ENCODE assay signal across 8 cellular contexts in genomic region chr20:3786126-3786484, GRCh38. TPM values are rescaled to one million over a fixed set of nuclear protein-coding genes. Genes with fewer than 3 reads are reported as not detected.
A peak's percentile ranks its signal among the peaks of the same experiment; 100 is the strongest.
DNase-seq lines count a peak whose midpoint lies in the region; ATAC-seq and TF ChIP-seq lines count a peak whose summit lies in the region.

No MANE protein-coding gene starts in this region.

- no peaks in the 10 kb centered on the region for H3K9me3 ChIP-seq in effector memory CD4-positive, alpha-beta T cell (ENCODE audit: control insufficient read depth, low read length)
- H3K9me3 ChIP-seq in mononuclear cell (ENCODE audit: low read depth, low read length): no peaks in the 10 kb centered on the region
- H3K9me3 ChIP-seq in upper lobe of left lung: no peaks in the 10 kb centered on the region

- no peak for TF ChIP-seq POLR2A in upper lobe of left lung (IDR thresholded peaks at IDR 0.05)

- WGBS in upper lobe of left lung, 2 donors: 0% methylated on average over 6 of the region's 35 CpGs; no CpG with 5 or more reads in 1 of the 2 donors

- peak; percentile 77 for DNase-seq in D341Med (ENCODE audit: low spot score)
- DNase-seq in HuH-7.5 (ENCODE audit: low spot score): peak; percentile 93
- DNase-seq in effector memory CD4-positive, alpha-beta T cell: peak in 1 of 3 donors; percentile 31
- no peak for DNase-seq in upper lobe of left lung
- no peak for DNase-seq in NCI-H1048 (lab: John Stamatoyannopoulos, UW)

- TF ChIP-seq EP300 in upper lobe of left lung (IDR thresholded peaks at IDR 0.05): no peak

- ATAC-seq in GM19463 (IDR thresholded peaks at IDR 0.05; ENCODE audit: unreplicated experiment): peak; percentile 11
- ATAC-seq in upper lobe of left lung (ENCODE audit: low FRiP score in 2 of 2): peak in 1 of 2 donors; percentile 31

- no peaks in the 10 kb centered on the region for H3K27me3 ChIP-seq in effector memory CD4-positive, alpha-beta T cell (replicated peaks; ENCODE audit: control insufficient read depth, insufficient read depth, low read length, poor library complexity, severe bottlenecking)
- H3K27me3 ChIP-seq in mononuclear cell (ENCODE audit: insufficient read depth, low read length) (no peaks in the 10 kb centered on the region), upper lobe of left lung (no peaks in the 10 kb centered on the region)

- no peak for TF ChIP-seq CTCF in VCaP (conservative IDR thresholded peaks at IDR 0.05)
- TF ChIP-seq CTCF in upper lobe of left lung (IDR thresholded peaks at IDR 0.05): no peak

- peaks cover 10% of the 10 kb centered on the region for H3K4me1 ChIP-seq in effector memory CD4-positive, alpha-beta T cell (ENCODE audit: control insufficient read depth, insufficient read depth, low read length, poor library complexity, severe bottlenecking)
- H3K4me1 ChIP-seq in mononuclear cell (ENCODE audit: insufficient read depth, low read length) (peaks cover 38% of the 10 kb centered on the region), upper lobe of left lung (peaks cover 44 to 57% (median 51%) of the 10 kb centered on the region in 4 donors)

- no peaks in the 10 kb centered on the region for H3K36me3 ChIP-seq in effector memory CD4-positive, alpha-beta T cell (ENCODE audit: control insufficient read depth, insufficient read depth, low read length)
- H3K36me3 ChIP-seq in upper lobe of left lung: peaks cover 0 to 18% (median 0%) of the 10 kb centered on the region in 4 donors

- peak overlapping the region; percentile 45 for H3K4me3 ChIP-seq in effector memory CD4-positive, alpha-beta T cell (ENCODE audit: insufficient read depth, low read depth, low read length, poor library complexity, severe bottlenecking)
- H3K4me3 ChIP-seq in mononuclear cell (ENCODE audit: low read length): peak overlapping the region; percentile 38
- peak overlapping the region; percentile 18 to 80 (median 68) for H3K4me3 ChIP-seq in upper lobe of left lung

- H3K27ac ChIP-seq in VCaP (peak overlapping the region; percentile 66), upper lobe of left lung (peak overlapping the region; percentile 84 to 88 (median 87))
- H3K27ac ChIP-seq in effector memory CD4-positive, alpha-beta T cell (ENCODE audit: insufficient read depth, low read length, poor library complexity, severe bottlenecking): peak overlapping the region; percentile 58

RNA-seq across cellular contexts. Expression of gene CENPB, which starts 0.4 kb away (rescaled TPM):
- total RNA-seq in mononuclear cell (45.5 TPM), upper lobe of left lung (100 to 1,000 TPM in 2 of 6 donors, 10 to 100 TPM in 4; 56.6 to 125 (median 89.7) TPM)

RNA-seq across cellular contexts. Expression of gene SPEF1, which starts 4.9 kb away (rescaled TPM):
- total RNA-seq in mononuclear cell (not detected), upper lobe of left lung (10 to 100 TPM in 1 of 6 donors, 1 to 10 TPM in 4, under 1 TPM in 1; 0.34 to 15.1 (median 5.4) TPM)

RNA-seq across cellular contexts. Expression of gene CDC25B, which starts 10.0 kb away (rescaled TPM):
- total RNA-seq in mononuclear cell (25.2 TPM), upper lobe of left lung (100 to 1,000 TPM in 3 of 6 donors, 10 to 100 TPM in 3; 45.5 to 151 (median 99.1) TPM)

RNA-seq across cellular contexts. Expression of gene ADISSP, which starts 18.6 kb away (rescaled TPM):
- total RNA-seq in mononuclear cell (15.5 TPM), upper lobe of left lung (10 to 100 TPM in 5 of 6 donors, 1 to 10 TPM in 1; 6.7 to 41.9 (median 39.1) TPM)

RNA-seq across cellular contexts. Expression of gene AP5S1, which starts 34.2 kb away (rescaled TPM):
- total RNA-seq in mononuclear cell (3.9 TPM), upper lobe of left lung (10 to 100 TPM in 5 of 6 donors, 1 to 10 TPM in 1; 9.4 to 20.8 (median 14.7) TPM)

Comparison
In these comparisons a context has a peak if more than half of its experiments do, and no peak if none do; other contexts are left out.
1. DNase-seq: peak in D341Med (single experiment) and HuH-7.5 (single experiment); none in upper lobe of left lung (0 of 2) and NCI-H1048 (single experiment).
2. Peak in every context shown above with its lines, with median percentiles within 50 percentile points of each other: H3K27ac ChIP-seq and H3K4me3 ChIP-seq.